Comparison of ENCODE assay signal across 8 cellular contexts in the genomic region with DNA sequence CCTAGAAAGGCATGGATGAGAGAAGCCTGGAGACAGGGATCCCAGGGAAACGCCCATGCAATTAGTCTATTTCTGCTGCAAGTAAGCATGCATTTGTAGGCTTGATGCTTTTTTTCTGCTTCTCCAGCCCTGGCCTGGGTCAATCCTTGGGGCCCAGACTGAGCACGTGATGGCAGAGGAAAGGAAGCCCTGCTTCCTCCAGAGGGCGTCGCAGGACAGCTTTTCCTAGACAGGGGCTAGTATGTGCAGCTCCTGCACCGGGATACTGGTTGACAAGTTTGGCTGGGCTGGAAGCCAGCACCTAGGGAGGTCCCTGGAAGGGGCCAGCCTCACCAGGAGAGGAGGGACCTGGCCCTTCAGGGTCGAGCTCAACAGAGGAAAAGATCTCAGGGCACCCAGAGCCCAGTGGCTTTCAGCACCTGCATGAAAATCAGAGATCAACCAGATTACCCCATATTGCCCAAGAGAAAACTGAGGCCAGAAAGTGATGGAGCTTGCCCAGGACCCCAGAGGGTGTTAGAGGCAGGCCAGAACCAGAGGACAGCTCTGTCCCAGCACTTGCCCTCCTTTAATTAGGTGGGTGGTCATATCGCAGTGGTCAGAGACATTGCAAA.
DNase-seq lines count a peak whose midpoint lies in the region; ATAC-seq, FAIRE-seq and TF ChIP-seq lines count a peak whose summit lies in the region.

No MANE protein-coding gene starts in this region.

- H3K27ac ChIP-seq in HepG2 (ENCODE audit: extremely low read length, insufficient read depth, low read length), result no peak overlapping the region

- TF ChIP-seq CTCF in LNCAP (IDR thresholded peaks at IDR 0.05) (peak; percentile 80), chondrocyte (IDR thresholded peaks at IDR 0.05) (peak; percentile 80), HepG2 (CRISPR knock-in tag; IDR thresholded peaks at IDR 0.05) (peak; percentile 91)

- H3K9me3 Mint-ChIP-seq in chondrocyte (ENCODE audit: low read depth), result no peaks in the 10 kb centered on the region

- in situ Hi-C loops in HepG2 (cut with HindIII; ENCODE audit: extremely low pct_ligation_motif_present, low pct_unique_long_range_greater_than_20kb), result loop anchor here (5.0 to 25.0 kb wide), 2 partner anchors 850 to 1140 kb away; no protein-coding TSS in a partner anchor

- TF ChIP-seq EP300 in HepG2 (IDR thresholded peaks at IDR 0.05; ENCODE audit: low read depth in 2 of 2, low read length in 2 of 2), result no peak
- TF ChIP-seq EP300 in HepG2 (CRISPR knock-in tag; IDR thresholded peaks at IDR 0.05; ENCODE audit: borderline replicate concordance), result no peak

- DNase-seq in AML-193 (lab: John Stamatoyannopoulos, UW) (peak; percentile 19 to 49), RKO (ENCODE audit: low spot score) (peak; percentile 78), chondrocyte (ENCODE audit: low spot score) (peak; percentile 86), HepG2 (ENCODE audit: low spot score) (peak; percentile 73)
- peak; percentile 38 for DNase-seq in stimulated activated naive CD8-positive, alpha-beta T cell treated with anti-CD3 and anti-CD28 coated beads, Interleukin-15, Interleukin-2, amounts not matched to agents 100 U/mL and 50 U/mL, for 24 hours

- no peak overlapping the region for H3K9ac ChIP-seq in HepG2 (ENCODE audit: insufficient read depth, low read depth, low read length)

- no TSS peak for BruUV-seq in HepG2 (replicated peaks; lab: Mats Ljungman, UMichigan)

- H3K4me3 ChIP-seq in HepG2 (replicated peaks in 1 of 3; ENCODE audit: insufficient read depth in 1 of 3, low read depth in 2 of 3, low read length in 3 of 3), result no peak overlapping the region

- no peaks in the 10 kb centered on the region for H3K79me2 ChIP-seq in HepG2 (ENCODE audit: insufficient read depth, low read length)

- no peak overlapping the region for H3K27ac Mint-ChIP-seq in chondrocyte (ENCODE audit: unreplicated experiment)

- no peaks in the 10 kb centered on the region for H3K36me3 Mint-ChIP-seq in chondrocyte (ENCODE audit: low read depth)

- POLR2A ChIA-PET in HepG2 (lab: Yijun Ruan, JAX), result no interaction called here

- H3K4me1 ChIP-seq in HepG2 (ENCODE audit: insufficient read depth, low read length), result peaks cover 5% of the 10 kb centered on the region; the same call in 1 of the 2 replicates

- H4K20me1 ChIP-seq in HepG2 (ENCODE audit: insufficient read depth, low read length), result no peaks in the 10 kb centered on the region

- H3K4me2 ChIP-seq in HepG2 (ENCODE audit: low read depth, low read length), result no peak overlapping the region

- H3K27me3 Mint-ChIP-seq in chondrocyte (ENCODE audit: low read depth), result peaks cover 9% of the 10 kb centered on the region

- H2AFZ ChIP-seq in HepG2 (ENCODE audit: low read length), result no peak overlapping the region

- intact Hi-C loops in HepG2 (cut with micrococcal nuclease; ENCODE audit: unreplicated experiment), result loop anchor here (1.0 to 10.0 kb wide), 2 partner anchors 63 to 1143 kb away; a partner anchor contains a TSS

- TF ChIP-seq POLR2A in HepG2 (IDR thresholded peaks at IDR 0.05; ENCODE audit: insufficient read depth in 1 of 2, low read depth in 2 of 2, low read length in 2 of 2), result no peak

- H3K9me3 ChIP-seq in HepG2 (ENCODE audit: low read length), result no peaks in the 10 kb centered on the region

- no peaks in the 10 kb centered on the region for H3K36me3 ChIP-seq in HepG2 (replicated peaks in 1 of 2; ENCODE audit: control insufficient read depth in 1 of 2, insufficient read depth in 2 of 2, low read length in 2 of 2)

- peak; percentile 65 for ATAC-seq in GM19351 (IDR thresholded peaks at IDR 0.05; ENCODE audit: unreplicated experiment)
- ATAC-seq in HepG2, result peak; percentile 96
- ATAC-seq in stimulated activated naive CD8-positive, alpha-beta T cell treated with anti-CD3 and anti-CD28 coated beads, Interleukin-15, Interleukin-2, amounts not matched to agents 100 U/mL and 50 U/mL, for 24 hours, result no peak
- ATAC-seq in GM18873 (IDR thresholded peaks at IDR 0.05; ENCODE audit: low FRiP score, unreplicated experiment), result no peak

- TF ChIP-seq RAD21 in HepG2 (CRISPR knock-in tag; IDR thresholded peaks at IDR 0.05), result peak; percentile 88

- H3K4me1 Mint-ChIP-seq in chondrocyte (ENCODE audit: low read depth), result peaks cover 13% of the 10 kb centered on the region

- CTCF ChIA-PET in HepG2 (lab: Yijun Ruan, JAX; ENCODE audit: low intra/inter-chr PET ratio, low total read pairs), result interaction anchor here (1.4 kb wide), 1 partner anchor 1144 kb away, joined by 9 read pairs; no protein-coding TSS in a partner anchor

- H3K4me3 Mint-ChIP-seq in chondrocyte (ENCODE audit: unreplicated experiment), result no peak overlapping the region

- H3K27me3 ChIP-seq in HepG2 (ENCODE audit: control insufficient read depth in 1 of 2, insufficient read depth in 2 of 2, low read length in 2 of 2), result 0 out of 5 replicates have a peak, but pooled peaks cover 0 to 4% of the 10 kb centered on the region in 2 experiments

- WGBS in HepG2 (ENCODE audit: low lambda C conversion rate), result 26% methylated on average over 3 of the region's 7 CpGs

- peak; percentile 74 for FAIRE-seq in HepG2 (lab: Jason Lieb, UNC)

TF ChIP-seq in HepG2, 621 proteins besides CTCF, POLR2A, EP300 and RAD21 (continues in another document):
- TF ChIP-seq, protein P1, sequence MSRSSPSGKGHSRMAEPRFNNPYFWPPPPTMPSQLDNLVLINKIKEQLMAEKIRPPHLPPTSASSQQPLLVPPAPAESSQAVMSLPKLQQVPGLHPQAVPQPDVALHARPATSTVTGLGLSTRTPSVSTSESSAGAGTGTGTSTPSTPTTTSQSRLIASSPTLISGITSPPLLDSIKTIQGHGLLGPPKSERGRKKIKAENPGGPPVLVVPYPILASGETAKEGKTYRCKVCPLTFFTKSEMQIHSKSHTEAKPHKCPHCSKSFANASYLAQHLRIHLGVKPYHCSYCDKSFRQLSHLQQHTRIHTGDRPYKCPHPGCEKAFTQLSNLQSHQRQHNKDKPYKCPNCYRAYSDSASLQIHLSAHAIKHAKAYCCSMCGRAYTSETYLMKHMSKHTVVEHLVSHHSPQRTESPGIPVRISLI (CRISPR knock-in tag; IDR thresholded peaks at IDR 0.05; ENCODE audit: borderline replicate concordance), result no peak
- TF ChIP-seq ZFP82 (CRISPR knock-in tag; IDR thresholded peaks at IDR 0.05; ENCODE audit: borderline replicate concordance) (no peak), ZNF557 (CRISPR knock-in tag; IDR thresholded peaks at IDR 0.05) (no peak), ZSCAN31 (CRISPR knock-in tag; IDR thresholded peaks at IDR 0.05; ENCODE audit: low read depth) (peak; percentile 24; the same call in 1 of the 2 replicates), MEF2D (CRISPR knock-in tag; IDR thresholded peaks at IDR 0.05) (no peak), PLRG1 (conservative IDR thresholded peaks at IDR 0.05) (no peak), ZFX (CRISPR knock-in tag; IDR thresholded peaks at IDR 0.05; ENCODE audit: low read depth) (peak; percentile 38; the same call in 1 of the 2 replicates), BHLHE40 (IDR thresholded peaks at IDR 0.05; ENCODE audit: low read length) (peak; percentile 97), CCAR2 (optimal IDR thresholded peaks at IDR 0.05; ENCODE audit: low read depth, low read length) (no peak), THYN1 (CRISPR knock-in tag; IDR thresholded peaks at IDR 0.05; ENCODE audit: borderline replicate concordance, low read depth) (no peak), FOXK2 (IDR thresholded peaks at IDR 0.05) (no peak), NFATC3 (CRISPR knock-in tag; IDR thresholded peaks at IDR 0.05) (no peak)
- TF ChIP-seq, protein P2, sequence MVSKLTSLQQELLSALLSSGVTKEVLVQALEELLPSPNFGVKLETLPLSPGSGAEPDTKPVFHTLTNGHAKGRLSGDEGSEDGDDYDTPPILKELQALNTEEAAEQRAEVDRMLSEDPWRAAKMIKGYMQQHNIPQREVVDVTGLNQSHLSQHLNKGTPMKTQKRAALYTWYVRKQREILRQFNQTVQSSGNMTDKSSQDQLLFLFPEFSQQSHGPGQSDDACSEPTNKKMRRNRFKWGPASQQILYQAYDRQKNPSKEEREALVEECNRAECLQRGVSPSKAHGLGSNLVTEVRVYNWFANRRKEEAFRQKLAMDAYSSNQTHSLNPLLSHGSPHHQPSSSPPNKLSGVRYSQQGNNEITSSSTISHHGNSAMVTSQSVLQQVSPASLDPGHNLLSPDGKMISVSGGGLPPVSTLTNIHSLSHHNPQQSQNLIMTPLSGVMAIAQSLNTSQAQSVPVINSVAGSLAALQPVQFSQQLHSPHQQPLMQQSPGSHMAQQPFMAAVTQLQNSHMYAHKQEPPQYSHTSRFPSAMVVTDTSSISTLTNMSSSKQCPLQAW (CRISPR knock-in tag; IDR thresholded peaks at IDR 0.05), result peak; percentile 39; the same call in 1 of the 2 replicates
- TF ChIP-seq, protein P3, sequence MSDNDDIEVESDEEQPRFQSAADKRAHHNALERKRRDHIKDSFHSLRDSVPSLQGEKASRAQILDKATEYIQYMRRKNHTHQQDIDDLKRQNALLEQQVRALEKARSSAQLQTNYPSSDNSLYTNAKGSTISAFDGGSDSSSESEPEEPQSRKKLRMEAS (IDR thresholded peaks at IDR 0.05), result peak; percentile 39; the same call in 1 of the 2 replicates
- TF ChIP-seq, protein P4, sequence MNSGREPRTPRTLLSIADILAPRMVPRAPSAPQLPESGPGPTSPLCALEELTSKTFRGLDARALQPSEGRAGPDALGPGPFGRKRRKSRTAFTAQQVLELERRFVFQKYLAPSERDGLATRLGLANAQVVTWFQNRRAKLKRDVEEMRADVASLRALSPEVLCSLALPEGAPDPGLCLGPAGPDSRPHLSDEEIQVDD (CRISPR knock-in tag; IDR thresholded peaks at IDR 0.05; ENCODE audit: borderline replicate concordance), result no peak
- TF ChIP-seq, protein P5, sequence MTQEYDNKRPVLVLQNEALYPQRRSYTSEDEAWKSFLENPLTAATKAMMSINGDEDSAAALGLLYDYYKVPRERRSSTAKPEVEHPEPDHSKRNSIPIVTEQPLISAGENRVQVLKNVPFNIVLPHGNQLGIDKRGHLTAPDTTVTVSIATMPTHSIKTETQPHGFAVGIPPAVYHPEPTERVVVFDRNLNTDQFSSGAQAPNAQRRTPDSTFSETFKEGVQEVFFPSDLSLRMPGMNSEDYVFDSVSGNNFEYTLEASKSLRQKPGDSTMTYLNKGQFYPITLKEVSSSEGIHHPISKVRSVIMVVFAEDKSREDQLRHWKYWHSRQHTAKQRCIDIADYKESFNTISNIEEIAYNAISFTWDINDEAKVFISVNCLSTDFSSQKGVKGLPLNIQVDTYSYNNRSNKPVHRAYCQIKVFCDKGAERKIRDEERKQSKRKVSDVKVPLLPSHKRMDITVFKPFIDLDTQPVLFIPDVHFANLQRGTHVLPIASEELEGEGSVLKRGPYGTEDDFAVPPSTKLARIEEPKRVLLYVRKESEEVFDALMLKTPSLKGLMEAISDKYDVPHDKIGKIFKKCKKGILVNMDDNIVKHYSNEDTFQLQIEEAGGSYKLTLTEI (CRISPR knock-in tag; conservative IDR thresholded peaks at IDR 0.05), result no peak

Comparison
In these comparisons a context has a peak if more than half of its experiments do, and no peak if none do; other contexts are left out.
1. DNase-seq: peak in every context shown above with its lines; median percentile 86 in chondrocyte; 78 in RKO; 73 in HepG2; 38 in stimulated activated naive CD8-positive, alpha-beta T cell treated with anti-CD3 and anti-CD28 coated beads, Interleukin-15, Interleukin-2, amounts not matched to agents 100 U/mL and 50 U/mL, for 24 hours; 34 in AML-193.
2. ATAC-seq: peak in GM19351 (single experiment) and HepG2 (single experiment); none in stimulated activated naive CD8-positive, alpha-beta T cell treated with anti-CD3 and anti-CD28 coated beads, Interleukin-15, Interleukin-2, amounts not matched to agents 100 U/mL and 50 U/mL, for 24 hours (single experiment) and GM18873 (single experiment).
3. Peak in every context shown above with its lines, with median percentiles within 50 percentile points of each other: CTCF ChIP-seq.